Comparison of ENCODE assay signal across 34 cellular contexts in the genomic region with DNA sequence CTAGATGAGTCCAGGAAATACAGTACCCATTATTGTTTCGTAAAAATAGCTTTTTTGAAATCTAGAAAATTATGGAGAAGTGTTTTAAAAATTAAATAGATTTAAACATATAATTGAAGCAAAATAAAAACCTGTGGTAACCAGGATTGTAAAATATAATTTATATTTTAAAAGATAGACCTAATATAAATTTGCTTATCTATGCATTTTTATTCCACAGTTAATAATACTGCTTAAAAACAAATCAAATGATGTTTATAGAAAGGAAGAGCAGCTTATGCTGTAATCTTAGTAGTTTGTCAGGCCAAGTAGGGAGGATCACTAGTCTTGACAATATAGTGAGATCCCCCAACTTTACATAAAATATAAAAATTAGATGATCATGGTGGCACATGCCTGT.
DNase-seq lines count a peak whose midpoint lies in the region; ATAC-seq, FAIRE-seq and TF ChIP-seq lines count a peak whose summit lies in the region.
"Had no signal": no experiment of that assay in that cellular context is flagged by ENCODE, and none has a peak within 500 bp of the region (broad histone marks: within the 10 kb centered on the region; RNA-seq: fewer than 3 reads in every experiment).

No MANE protein-coding gene starts in this region.

- no peak for TF ChIP-seq CTCF in HepG2 (CRISPR knock-in tag; IDR thresholded peaks at IDR 0.05)
- TF ChIP-seq CTCF in right lobe of liver (IDR thresholded peaks at IDR 0.05), result no peak
- no peak for TF ChIP-seq CTCF in A549 (IDR thresholded peaks at IDR 0.05)
- no peak for TF ChIP-seq CTCF in IMR-90 (conservative IDR thresholded peaks at IDR 0.05; ENCODE audit: low read depth, low read length)
- TF ChIP-seq CTCF in K562 (IDR thresholded peaks at IDR 0.05 in 2 of 3, conservative IDR thresholded peaks at IDR 0.05 in 1 of 3; ENCODE audit: insufficient read depth in 2 of 3, low read depth in 1 of 3, low read length in 3 of 3), result no peak

- no peak overlapping the region for H3K4ac ChIP-seq in IMR-90 (ENCODE audit: low read depth, low read length)

- H3K4me1 ChIP-seq in HepG2 (ENCODE audit: insufficient read depth, low read length) (no peaks in the 10 kb centered on the region), right lobe of liver (no peaks in the 10 kb centered on the region), A549 (no peaks in the 10 kb centered on the region), IMR-90 (ENCODE audit: control insufficient read depth, insufficient read depth, low read length) (no peaks in the 10 kb centered on the region), K562 (replicated peaks in 1 of 2; ENCODE audit: control insufficient read depth in 2 of 2, insufficient read depth in 2 of 2, low read length in 2 of 2) (no peaks in the 10 kb centered on the region)
- H3K4me1 ChIP-seq: BE2C; BLaER1; BLaER1 treated with 17β-estradiol and CSF1 and Interleukin-3, amounts not matched to agents 10 nM and 100 nM; Caco-2 had no signal

- DNase-seq in HepG2 (ENCODE audit: low spot score), result no peak
- no peak for DNase-seq in right lobe of liver
- no peak for DNase-seq in A549 (ENCODE audit: low read depth in 1 of 2, low spot score in 1 of 2)
- no peak for DNase-seq in IMR-90
- no peak for DNase-seq in K562 (ENCODE audit: extremely low read depth in 1 of 4, low spot score in 3 of 4)
- DNase-seq in hypothalamus (lab: John Stamatoyannopoulos, UW), result no peak
- DNase-seq: 8988T; ACHN; AML-193; BE2C; C1 segment of cervical spinal cord; Caco-2; Calu3; CD4-positive, alpha-beta memory T cell; CD4-positive, alpha-beta T cell; CD4-positive, CD25-positive, alpha-beta regulatory T cell; CD8-positive, alpha-beta memory T cell; CD8-positive, alpha-beta T cell; COR-L47; DMS 273 treated with DMSO at 0.1 percent for 48 hours; DMS153; DMS53; DMS79; DMS79 treated with DMSO at 0.1 percent for 48 hours; DND-41; EL had no signal

- no peak overlapping the region for H2AK5ac ChIP-seq in IMR-90 (ENCODE audit: low read depth, low read length)

- no peaks in the 10 kb centered on the region for H3K79me1 ChIP-seq in IMR-90 (ENCODE audit: low read depth in 1 of 2, low read length in 2 of 2)

- H3K9me3 ChIP-seq in HepG2 (ENCODE audit: low read length) (peaks cover 55% of the 10 kb centered on the region), right lobe of liver (no peaks in the 10 kb centered on the region), A549 (no peaks in the 10 kb centered on the region), IMR-90 (ENCODE audit: control insufficient read depth, insufficient read depth, low read length) (no peaks in the 10 kb centered on the region), K562 (replicated peaks; ENCODE audit: control insufficient read depth, insufficient read depth, low read depth, low read length) (no peaks in the 10 kb centered on the region)
- H3K9me3 ChIP-seq: BE2C; BLaER1; BLaER1 treated with 17β-estradiol and CSF1 and Interleukin-3, amounts not matched to agents 10 nM and 100 nM; Caco-2 had no signal

- H3K4me2 ChIP-seq in HepG2 (ENCODE audit: low read depth, low read length) (no peak overlapping the region), A549 (no peak overlapping the region), IMR-90 (ENCODE audit: low read depth, low read length) (no peak overlapping the region), K562 (ENCODE audit: insufficient read depth, low read length) (no peak overlapping the region)
- H3K4me2 ChIP-seq: BLaER1; BLaER1 treated with 17β-estradiol and CSF1 and Interleukin-3, amounts not matched to agents 10 nM and 100 nM had no signal

- no peak overlapping the region for H2BK120ac ChIP-seq in IMR-90 (ENCODE audit: low read depth, low read length)

- in situ Hi-C loops in HepG2 (cut with HindIII; ENCODE audit: extremely low pct_ligation_motif_present, low pct_unique_long_range_greater_than_20kb) (no loop called here), IMR-90 (cut with MboI; ENCODE audit: low sequenced_read_pairs) (no loop called here), K562 (cut with MboI) (no loop called here)

- H4K8ac ChIP-seq in IMR-90 (ENCODE audit: low read depth in 2 of 2, low read length in 2 of 2), result no peak overlapping the region

- H2BK5ac ChIP-seq in IMR-90 (ENCODE audit: low read depth, low read length, poor library complexity, severe bottlenecking), result no peak overlapping the region

- no peak overlapping the region for H2BK15ac ChIP-seq in IMR-90 (ENCODE audit: low read depth, low read length)

- no peaks in the 10 kb centered on the region for H3K36me3 ChIP-seq in HepG2 (replicated peaks in 1 of 2; ENCODE audit: control insufficient read depth in 1 of 2, insufficient read depth in 2 of 2, low read length in 2 of 2)
- H3K36me3 ChIP-seq in right lobe of liver, result no peaks in the 10 kb centered on the region
- H3K36me3 ChIP-seq in IMR-90 (ENCODE audit: control insufficient read depth, insufficient read depth, low read length), result no peaks in the 10 kb centered on the region
- no peaks in the 10 kb centered on the region for H3K36me3 ChIP-seq in K562 (ENCODE audit: control insufficient read depth, insufficient read depth, low read length)
- H3K36me3 ChIP-seq: BE2C; BLaER1; BLaER1 treated with 17β-estradiol and CSF1 and Interleukin-3, amounts not matched to agents 10 nM and 100 nM had no signal

- no peak overlapping the region for H3K14ac ChIP-seq in IMR-90 (replicated peaks; ENCODE audit: low read depth, low read length)

- no peak overlapping the region for H2AFZ ChIP-seq in HepG2 (ENCODE audit: low read length)
- no peak overlapping the region for H2AFZ ChIP-seq in IMR-90 (replicated peaks; ENCODE audit: low read length, poor library complexity)
- no peak overlapping the region for H2AFZ ChIP-seq in K562 (ENCODE audit: low read depth, low read length)

- CTCF ChIA-PET in HepG2 (lab: Yijun Ruan, JAX; ENCODE audit: low intra/inter-chr PET ratio, low total read pairs) (no interaction called here), A549 (lab: Yijun Ruan, JAX) (no interaction called here), IMR-90 (lab: Yijun Ruan, JAX) (no interaction called here), K562 (lab: Yijun Ruan, JAX; ENCODE audit: low intra/inter-chr PET ratio) (no interaction called here)

- BruUV-seq in HepG2 (replicated peaks; lab: Mats Ljungman, UMichigan) (no TSS peak), IMR-90 (replicated peaks; lab: Mats Ljungman, UMichigan) (no TSS peak), K562 (replicated peaks; lab: Mats Ljungman, UMichigan) (no TSS peak)

- no peaks in the 10 kb centered on the region for H4K20me1 ChIP-seq in HepG2 (ENCODE audit: insufficient read depth, low read length)
- H4K20me1 ChIP-seq in IMR-90 (ENCODE audit: insufficient read depth, low read length), result no peaks in the 10 kb centered on the region
- no peaks in the 10 kb centered on the region for H4K20me1 ChIP-seq in K562 (replicated peaks; ENCODE audit: control insufficient read depth, insufficient read depth, low read length)
- H4K20me1 ChIP-seq: BLaER1; BLaER1 treated with 17β-estradiol and CSF1 and Interleukin-3, amounts not matched to agents 10 nM and 100 nM had no signal

- H3K9me1 ChIP-seq in IMR-90 (ENCODE audit: insufficient read depth, low read length) (no peaks in the 10 kb centered on the region), K562 (ENCODE audit: control insufficient read depth, insufficient read depth, low read length) (no peaks in the 10 kb centered on the region)

- H3K23ac ChIP-seq in IMR-90 (ENCODE audit: low read depth, low read length), result no peak overlapping the region

- H2AK9ac ChIP-seq in IMR-90 (replicated peaks; ENCODE audit: low read depth, low read length, poor library complexity), result no peak overlapping the region

- H3K27ac ChIP-seq in HepG2 (ENCODE audit: extremely low read length, insufficient read depth, low read length) (no peak overlapping the region), right lobe of liver (no peak overlapping the region), A549 (no peak overlapping the region), IMR-90 (ENCODE audit: insufficient read depth, low read length) (no peak overlapping the region), K562 (ENCODE audit: extremely low read depth, low read depth, low read length) (no peak overlapping the region)
- H3K27ac ChIP-seq: 22Rv1; BLaER1; BLaER1 treated with 17β-estradiol and CSF1 and Interleukin-3, amounts not matched to agents 10 nM and 100 nM; C4-2B had no signal

- ATAC-seq in HepG2 (no peak), right lobe of liver (no peak), A549 (no peak), IMR-90 (ENCODE audit: low read depth) (no peak), K562 (no peak), GM21786 (IDR thresholded peaks at IDR 0.05; ENCODE audit: unreplicated experiment) (no peak), GM19035 (IDR thresholded peaks at IDR 0.05; ENCODE audit: unreplicated experiment) (no peak)
- ATAC-seq: CD8-positive, alpha-beta T cell had no signal

- H3K56ac ChIP-seq in IMR-90 (ENCODE audit: extremely low read depth, insufficient read depth, low read length), result no peak overlapping the region

- no peak for TF ChIP-seq POLR2A in HepG2 (IDR thresholded peaks at IDR 0.05; ENCODE audit: insufficient read depth in 1 of 2, low read depth in 2 of 2, low read length in 2 of 2)
- TF ChIP-seq POLR2A in right lobe of liver (IDR thresholded peaks at IDR 0.05), result no peak
- no peak for TF ChIP-seq POLR2A in A549 (IDR thresholded peaks at IDR 0.05; ENCODE audit: low read length)
- no peak for TF ChIP-seq POLR2A in IMR-90 (IDR thresholded peaks at IDR 0.05; ENCODE audit: low read depth, low read length)
- no peak for TF ChIP-seq POLR2A in K562 (conservative IDR thresholded peaks at IDR 0.05)

- H3K4me3 ChIP-seq in HepG2 (replicated peaks in 1 of 3; ENCODE audit: insufficient read depth in 1 of 3, low read depth in 2 of 3, low read length in 3 of 3) (no peak overlapping the region), right lobe of liver (no peak overlapping the region), A549 (no peak overlapping the region), IMR-90 (ENCODE audit: insufficient read depth, low read depth, low read length) (no peak overlapping the region), K562 (no peak overlapping the region)
- H3K4me3 ChIP-seq: BLaER1; BLaER1 treated with 17β-estradiol and CSF1 and Interleukin-3, amounts not matched to agents 10 nM and 100 nM had no signal

- TF ChIP-seq EP300 in HepG2 (IDR thresholded peaks at IDR 0.05; ENCODE audit: low read depth in 2 of 2, low read length in 2 of 2) (no peak), HepG2 (CRISPR knock-in tag; IDR thresholded peaks at IDR 0.05; ENCODE audit: borderline replicate concordance) (no peak), A549 (IDR thresholded peaks at IDR 0.05) (no peak), K562 (IDR thresholded peaks at IDR 0.05; ENCODE audit: low read length) (no peak)

- POLR2A ChIA-PET in HepG2 (lab: Yijun Ruan, JAX) (no interaction called here), A549 (lab: Yijun Ruan, JAX) (no interaction called here), IMR-90 (lab: Charles Lee; ENCODE audit: unreplicated experiment) (no interaction called here), K562 (lab: Yijun Ruan, JAX) (no interaction called here)

- H3K79me2 ChIP-seq in HepG2 (ENCODE audit: insufficient read depth, low read length) (no peaks in the 10 kb centered on the region), K562 (ENCODE audit: control insufficient read depth, insufficient read depth, low read length) (no peaks in the 10 kb centered on the region)

- no peak overlapping the region for H2BK20ac ChIP-seq in IMR-90 (ENCODE audit: low read depth, low read length)

- H3K27me3 ChIP-seq in HepG2 (ENCODE audit: control insufficient read depth in 1 of 2, insufficient read depth in 2 of 2, low read length in 2 of 2) (no peaks in the 10 kb centered on the region), right lobe of liver (no peaks in the 10 kb centered on the region), IMR-90 (ENCODE audit: control insufficient read depth, insufficient read depth, low read length) (no peaks in the 10 kb centered on the region), K562 (ENCODE audit: control insufficient read depth in 2 of 2, insufficient read depth in 2 of 2, low read length in 2 of 2) (no peaks in the 10 kb centered on the region)
- H3K27me3 ChIP-seq: BE2C; BLaER1; BLaER1 treated with 17β-estradiol and CSF1 and Interleukin-3, amounts not matched to agents 10 nM and 100 nM had no signal

- intact Hi-C loops in HepG2 (cut with micrococcal nuclease; ENCODE audit: unreplicated experiment), result no loop called here
- intact Hi-C loops in right lobe of liver (cut with DNase I), result no loop called here
- intact Hi-C loops in IMR-90 (cut with micrococcal nuclease), result no loop called here
- intact Hi-C loops in K562 (cut with micrococcal nuclease), result no loop called here

- dilution Hi-C loops in IMR-90 (cut with HindIII; ENCODE audit: low sequenced_read_pairs, unreplicated experiment), result no loop called here

- no peak for TF ChIP-seq RAD21 in HepG2 (CRISPR knock-in tag; IDR thresholded peaks at IDR 0.05)
- TF ChIP-seq RAD21 in A549 (conservative IDR thresholded peaks at IDR 0.05 in 1 of 2, IDR thresholded peaks at IDR 0.05 in 1 of 2), result no peak
- TF ChIP-seq RAD21 in IMR-90 (IDR thresholded peaks at IDR 0.05; ENCODE audit: low read length), result no peak
- TF ChIP-seq RAD21 in K562 (CRISPR knock-in tag; conservative IDR thresholded peaks at IDR 0.05 in 1 of 2, IDR thresholded peaks at IDR 0.05 in 1 of 2), result no peak

- no peak overlapping the region for H3K18ac ChIP-seq in IMR-90 (ENCODE audit: low read depth, low read length)

- FAIRE-seq in HepG2 (lab: Jason Lieb, UNC), result no peak
- FAIRE-seq in A549 (lab: Jason Lieb, UNC), result no peak
- FAIRE-seq in K562 (lab: Jason Lieb, UNC), result no peak
- FAIRE-seq: A204.1, D721Med had no signal

- H3K9ac ChIP-seq in HepG2 (ENCODE audit: insufficient read depth, low read depth, low read length), result no peak overlapping the region
- no peak overlapping the region for H3K9ac ChIP-seq in IMR-90 (ENCODE audit: low read depth, low read length)
- H3K9ac ChIP-seq in K562 (ENCODE audit: insufficient read depth in 1 of 2, low read depth in 2 of 2, low read length in 2 of 2), result no peak overlapping the region
- H3K9ac ChIP-seq: BLaER1; BLaER1 treated with 17β-estradiol and CSF1 and Interleukin-3, amounts not matched to agents 10 nM and 100 nM had no signal

- H4K5ac ChIP-seq in IMR-90 (ENCODE audit: low read depth, low read length), result no peak overlapping the region

- no peak overlapping the region for H4K91ac ChIP-seq in IMR-90 (ENCODE audit: insufficient read depth, low read depth, low read length)

- WGBS in HepG2 (ENCODE audit: low lambda C conversion rate), result 0% methylated on average over 1 of the region's 1 CpG
- WGBS in right lobe of liver (ENCODE audit: insufficient coverage, low coverage, low lambda C conversion rate, missing lambda C conversion rate), result 22% methylated on average over 1 of the region's 1 CpG
- 2% methylated on average over 1 of the region's 1 CpG for whole genome bisulfite sequencing in A549 (ENCODE audit: missing lambda C conversion rate)
- WGBS in IMR-90 (ENCODE audit: extremely low coverage in 2 of 2, insufficient read length in 1 of 2), 2 experiments, result no CpG with 5 or more reads among the region's 1 CpG
- 0% methylated on average over 1 of the region's 1 CpG for WGBS in K562 (ENCODE audit: insufficient coverage, low coverage, missing lambda C conversion rate)

Comparison
In these comparisons a context has a peak if more than half of its experiments do, and no peak if none do; other contexts are left out.
1. Of the 241 proteins assayed by ChIP-seq in both HepG2 and K562: peak only in HepG2: none; only in K562: none; in both: MAFF and MAFK; in neither: 239.